ENCODE assay signal across 1 cellular context in genomic region chr9:135946392-135946994, GRCh38.
A peak's percentile ranks its signal among the peaks of the same experiment; 100 is the strongest.
TF ChIP-seq lines count a peak whose summit lies in the region.

No MANE protein-coding gene starts in this region.

TF ChIP-seq in K562, 482 proteins besides CTCF, POLR2A, EP300 and RAD21:
- TF ChIP-seq KAT8 (IDR thresholded peaks at IDR 0.05; ENCODE audit: low read depth) (no peak), HOXB6 (CRISPR knock-in tag; IDR thresholded peaks at IDR 0.05; ENCODE audit: borderline replicate concordance) (no peak), SUPT5H (IDR thresholded peaks at IDR 0.05) (0 out of 2 replicates have a peak, but pooled peaks have one; percentile 13), RBFOX2 (IDR thresholded peaks at IDR 0.05; ENCODE audit: low read depth, low read length) (peak; percentile 56), STAG1 (CRISPR knock-in tag; IDR thresholded peaks at IDR 0.05; ENCODE audit: borderline replicate concordance) (no peak), ZBTB17 (CRISPR knock-in tag; IDR thresholded peaks at IDR 0.05) (no peak), TRIM24 (IDR thresholded peaks at IDR 0.05) (no peak), ZBTB40 (IDR thresholded peaks at IDR 0.05) (no peak), ZBTB40 (CRISPR knock-in tag; IDR thresholded peaks at IDR 0.05) (0 out of 2 replicates have a peak, but pooled peaks have one; percentile 13), USF2 (CRISPR knock-in tag; IDR thresholded peaks at IDR 0.05) (no peak), NR3C1 (CRISPR knock-in tag; IDR thresholded peaks at IDR 0.05) (no peak), RREB1 (CRISPR knock-in tag; IDR thresholded peaks at IDR 0.05) (no peak), SRSF9 (IDR thresholded peaks at IDR 0.05; ENCODE audit: borderline replicate concordance, low read depth, low read length) (no peak), MAX (CRISPR knock-in tag; IDR thresholded peaks at IDR 0.05) (no peak), TGIF2 (CRISPR knock-in tag; IDR thresholded peaks at IDR 0.05) (no peak), RBM22 (IDR thresholded peaks at IDR 0.05; ENCODE audit: low read depth, low read length, poor library complexity, severe bottlenecking) (peak; percentile 61), ZNF507 (tag; conservative IDR thresholded peaks at IDR 0.05) (no peak), NRF1 (conservative IDR thresholded peaks at IDR 0.05 in 1 of 2, IDR thresholded peaks at IDR 0.05 in 1 of 2) (no peak), HMG20B (CRISPR knock-in tag; IDR thresholded peaks at IDR 0.05) (no peak), ATF4 (CRISPR knock-in tag; IDR thresholded peaks at IDR 0.05) (no peak), POLR2AphosphoS2 (IDR thresholded peaks at IDR 0.05; ENCODE audit: low read length) (peak; percentile 10; the same call in 1 of the 2 replicates), ZNF740 (CRISPR knock-in tag; IDR thresholded peaks at IDR 0.05) (0 out of 2 replicates have a peak, but pooled peaks have one; percentile 30), ZNF740 (tag; IDR thresholded peaks at IDR 0.05) (no peak), POLR2G (IDR thresholded peaks at IDR 0.05; ENCODE audit: low read depth, low read length) (peak; percentile 61)
